Comparison of ENCODE assay signal across 9 cellular contexts in genomic region chr3:124837730-124838186, GRCh38. TPM values are rescaled to one million over a fixed set of nuclear protein-coding genes. Genes with fewer than 3 reads are reported as not detected.
DNase-seq lines count a peak whose midpoint lies in the region; ATAC-seq, FAIRE-seq and TF ChIP-seq lines count a peak whose summit lies in the region.
"Had no signal": no experiment of that assay in that cellular context is flagged by ENCODE, and none has a peak within 500 bp of the region (broad histone marks: within the 10 kb centered on the region; RNA-seq: fewer than 3 reads in every experiment).

No MANE protein-coding gene starts in this region.

- H3K79me2 ChIP-seq in astrocyte (ENCODE audit: insufficient read depth, low read length) (peaks cover 21% of the 10 kb centered on the region), OCI-LY7 (ENCODE audit: insufficient read depth, low read depth, low read length) (no peaks in the 10 kb centered on the region)

- WGBS in sigmoid colon, 2 donors = 11 to 54% methylated on average over 6 of the region's 6 CpGs

- no peaks in the 10 kb centered on the region for H3K9me2 ChIP-seq in OCI-LY7 (ENCODE audit: insufficient read depth, low read length)

- POLR2A ChIA-PET in OCI-LY7 (lab: Charles Lee) = interaction anchor here (0.7 kb wide), 1 partner anchor 323 kb away, joined by 3 read pairs; no protein-coding TSS in a partner anchor

- H3K27me3 Mint-ChIP-seq in astrocyte (ENCODE audit: low read depth, unreplicated experiment) = no peaks in the 10 kb centered on the region

- H3K4me1 Mint-ChIP-seq in astrocyte (ENCODE audit: low read depth, unreplicated experiment) = peaks cover 51% of the 10 kb centered on the region

- H3K4me2 ChIP-seq in astrocyte (ENCODE audit: low read length) (peak overlapping the region; percentile 14), OCI-LY7 (ENCODE audit: low read length) (no peak overlapping the region)

- H3K4me3 Mint-ChIP-seq in astrocyte (ENCODE audit: unreplicated experiment) = peak overlapping the region; percentile 20

- FAIRE-seq in astrocyte (lab: Jason Lieb, UNC) = no peak

- H3K9me3 Mint-ChIP-seq in astrocyte (ENCODE audit: unreplicated experiment) = no peaks in the 10 kb centered on the region

- peak overlapping the region; percentile 29 for H3K27ac ChIP-seq in astrocyte (ENCODE audit: low read depth, low read length)
- H3K27ac ChIP-seq in sigmoid colon = peak overlapping the region; percentile 70 to 89 (median 76)
- H3K27ac ChIP-seq in OCI-LY7 (ENCODE audit: low read depth, low read length, poor library complexity, severe bottlenecking) = no peak overlapping the region

- peak; percentile 56 for DNase-seq in GM04503 (ENCODE audit: low read depth)
- peak; percentile 81 for DNase-seq in astrocyte (ENCODE audit: low read depth)
- DNase-seq in left ventricle myocardium superior = peak; percentile 63
- peak; percentile 88 for DNase-seq in sigmoid colon
- DNase-seq in OCI-LY7 (ENCODE audit: low spot score) = no peak
- DNase-seq in stimulated activated naive CD4-positive, alpha-beta T cell treated with Interleukin-2 at 50 U/mL for 16 hours (lab: John Stamatoyannopoulos, UW) = no peak
- DNase-seq: activated T-cell treated with anti-CD3 and anti-CD28 coated beads for 4 hours had no signal

- intact Hi-C loops in left ventricle myocardium superior (cut with micrococcal nuclease) = no loop called here
- intact Hi-C loops in sigmoid colon (cut with DNase I) = loop anchor here (5.0 kb wide), 1 partner anchor 55 kb away; no protein-coding TSS in a partner anchor
- intact Hi-C loops in OCI-LY7 (cut with micrococcal nuclease; ENCODE audit: unreplicated experiment) = no loop called here

- peaks cover 20% of the 10 kb centered on the region for H3K36me3 ChIP-seq in astrocyte (ENCODE audit: insufficient read depth, low read length)
- H3K36me3 ChIP-seq in sigmoid colon = peaks cover 0 to 16% (median 9%) of the 10 kb centered on the region in 4 donors
- H3K36me3 ChIP-seq in OCI-LY7 (ENCODE audit: insufficient read depth, low read length) = no peaks in the 10 kb centered on the region

- BruUV-seq in OCI-LY7 (replicated peaks; lab: Mats Ljungman, UMichigan) = no TSS peak

- peaks cover 29% of the 10 kb centered on the region for H3K36me3 Mint-ChIP-seq in astrocyte (ENCODE audit: low read depth, unreplicated experiment)

- no peak overlapping the region for H3K4me3 ChIP-seq in astrocyte (ENCODE audit: insufficient read depth, low read depth, low read length)
- H3K4me3 ChIP-seq in sigmoid colon = no peak overlapping the region
- H3K4me3 ChIP-seq in OCI-LY7 (ENCODE audit: low read depth, low read length, poor library complexity, severe bottlenecking) = no peak overlapping the region

- peak overlapping the region; percentile 7 for H3K9ac ChIP-seq in astrocyte (ENCODE audit: low read length)

- H4K20me1 ChIP-seq in astrocyte (ENCODE audit: insufficient read depth, low read length) (peaks cover 11% of the 10 kb centered on the region), OCI-LY7 (ENCODE audit: insufficient read depth, low read length) (no peaks in the 10 kb centered on the region)

- TF ChIP-seq EP300 in sigmoid colon (IDR thresholded peaks at IDR 0.05) = peak in 1 of 4 donors; percentile 68

- peak; percentile 86 for ATAC-seq in left ventricle myocardium superior
- no peak for ATAC-seq in GM19328 (IDR thresholded peaks at IDR 0.05; ENCODE audit: unreplicated experiment)
- no peak for ATAC-seq in HG03571 (IDR thresholded peaks at IDR 0.05; ENCODE audit: unreplicated experiment)

- TF ChIP-seq CTCF in astrocyte (IDR thresholded peaks at IDR 0.05; ENCODE audit: insufficient read depth, low read depth, low read length) = no peak
- no peak for TF ChIP-seq CTCF in sigmoid colon (IDR thresholded peaks at IDR 0.05)
- TF ChIP-seq CTCF in OCI-LY7 (conservative IDR thresholded peaks at IDR 0.05; ENCODE audit: low read length) = no peak

- TF ChIP-seq POLR2A in sigmoid colon (IDR thresholded peaks at IDR 0.05) = no peak

- H3K9me3 ChIP-seq in astrocyte (ENCODE audit: insufficient read depth, low read depth, low read length) = no peaks in the 10 kb centered on the region
- H3K9me3 ChIP-seq in sigmoid colon = no peaks in the 10 kb centered on the region
- no peaks in the 10 kb centered on the region for H3K9me3 ChIP-seq in OCI-LY7 (ENCODE audit: low read length)

- H2AFZ ChIP-seq in astrocyte (ENCODE audit: low read depth, low read length) (no peak overlapping the region), OCI-LY7 (ENCODE audit: low read length) (no peak overlapping the region)

- H3K27me3 ChIP-seq in astrocyte (ENCODE audit: insufficient read depth, low read length) = no peaks in the 10 kb centered on the region
- no peaks in the 10 kb centered on the region for H3K27me3 ChIP-seq in sigmoid colon

- H3K27ac Mint-ChIP-seq in astrocyte (ENCODE audit: unreplicated experiment) = peak overlapping the region; percentile 69

- H3K4me1 ChIP-seq in astrocyte (ENCODE audit: insufficient read depth, low read length) (peaks cover 38% of the 10 kb centered on the region), sigmoid colon (peaks cover 0 to 73% (median 52%) of the 10 kb centered on the region in 4 donors), OCI-LY7 (ENCODE audit: insufficient read depth, low read length, poor library complexity, severe bottlenecking) (no peaks in the 10 kb centered on the region)

- CTCF ChIA-PET in OCI-LY7 (lab: Charles Lee; ENCODE audit: unreplicated experiment) = no interaction called here

RNA-seq across cellular contexts. Expression of gene ITGB5, which starts 49.4 kb away (rescaled TPM):
- total RNA-seq in astrocyte (139 and 201 TPM in 2 replicates), left ventricle myocardium superior (109 TPM), sigmoid colon (100 to 1,000 TPM in 2 of 4 donors, 10 to 100 TPM in 2; 89.2 to 203 (median 125) TPM), OCI-LY7 (2022) (not detected in 2 replicates)
- polyA plus RNA-seq in sigmoid colon = 10 to 100 TPM; 15.0 to 27.0 (median 22.7) TPM
- total RNA-seq in OCI-LY7 (2014; rRNA removed; shearing (Covaris generic)) = not detected in 2 replicates

Comparison
In these comparisons a context has a peak if more than half of its experiments do, and no peak if none do; other contexts are left out.
1. DNase-seq: peak in GM04503 (single experiment), astrocyte (single experiment), left ventricle myocardium superior (single experiment) and sigmoid colon (single experiment); none in OCI-LY7 (single experiment) and stimulated activated naive CD4-positive, alpha-beta T cell treated with Interleukin-2 at 50 U/mL for 16 hours (single experiment).
2. RNA of gene ITGB5, which starts 49.4 kb away (total RNA-seq): 89.2 to 203 TPM in sigmoid colon, 139 to 201 TPM in astrocyte and 109 TPM in left ventricle myocardium superior (single experiment); not detected in OCI-LY7; every median in the first group is over 10 times any median in the second.